ENCODE assay signal across 9 cellular contexts in genomic region chr19:38270587-38271167, GRCh38. TPM values are rescaled to one million over a fixed set of nuclear protein-coding genes. Genes with fewer than 3 reads are reported as not detected.
DNase-seq lines count a peak whose midpoint lies in the region; ATAC-seq, FAIRE-seq and TF ChIP-seq lines count a peak whose summit lies in the region.
"Had no signal": no experiment of that assay in that cellular context is flagged by ENCODE, and none has a peak within 500 bp of the region (broad histone marks: within the 10 kb centered on the region; RNA-seq: fewer than 3 reads in every experiment).

No MANE protein-coding gene starts in this region.

- no peaks in the 10 kb centered on the region for H3K9me3 ChIP-seq in GM23248 (ENCODE audit: low read depth)

- in situ Hi-C loops in GM23248 (cut with MboI): no loop called here

- H3K9me2 ChIP-seq in GM23248 (ENCODE audit: insufficient read depth): no peaks in the 10 kb centered on the region

- peak; percentile 18 for FAIRE-seq in bronchial epithelial cell (lab: Jason Lieb, UNC)

- 36 to 42% methylated on average over 5 of the region's 5 CpGs for WGBS in GM23248 (ENCODE audit: low coverage in 1 of 2, low lambda C conversion rate in 2 of 2, missing lambda C conversion rate in 2 of 2), 2 experiments

- H3K27me3 ChIP-seq in GM23248 (replicated peaks; ENCODE audit: insufficient read depth) (no peaks in the 10 kb centered on the region), bronchial epithelial cell (ENCODE audit: control insufficient read depth, insufficient read depth, low read length) (no peaks in the 10 kb centered on the region)

- DNase-seq in GM23248: peak; percentile 87
- peak; percentile 88 for DNase-seq in NCI-H2227 treated with DMSO at 0.1 percent for 48 hours (lab: John Stamatoyannopoulos, UW)
- no peak for DNase-seq in bronchial epithelial cell (ENCODE audit: low read depth)
- DNase-seq in renal cortical epithelial cell (ENCODE audit: low read depth): peak; percentile 41
- no peak for DNase-seq in iPS-NIHi7 (ENCODE audit: extremely low spot score)
- no peak for DNase-seq in SW 1271 (lab: John Stamatoyannopoulos, UW)
- DNase-seq: aorta; NK-92 treated with Interleukin-12 subunit alpha and Interleukin-12 subunit beta, amount 100 ng/mL, for 24 hours had no signal

- H2AFZ ChIP-seq in GM23248: 0 out of 2 replicates have a peak overlapping the region, but pooled peaks have one; percentile 10

- peak overlapping the region; percentile 35 for H3K4me2 ChIP-seq in GM23248 (ENCODE audit: unreplicated experiment)

- H3F3A ChIP-seq in GM23248 (ENCODE audit: insufficient read depth): peaks cover 16% of the 10 kb centered on the region; the same call in 1 of the 2 replicates

- H3K4me1 ChIP-seq in GM23248 (ENCODE audit: insufficient read depth): peaks cover 35% of the 10 kb centered on the region

- H3K27ac ChIP-seq in GM23248: peak overlapping the region; percentile 47

- ATAC-seq in HG03196 (IDR thresholded peaks at IDR 0.05; ENCODE audit: unreplicated experiment): no peak

- no peak overlapping the region for H3K9ac ChIP-seq in GM23248

- H3K4me3 ChIP-seq in GM23248 (no peak overlapping the region), bronchial epithelial cell (ENCODE audit: low read depth, low read length) (no peak overlapping the region)

- no peaks in the 10 kb centered on the region for H3K79me2 ChIP-seq in GM23248 (ENCODE audit: insufficient read depth)

- TF ChIP-seq CTCF in bronchial epithelial cell (IDR thresholded peaks at IDR 0.05; ENCODE audit: insufficient read depth, low read length, severe bottlenecking): no peak

- no peaks in the 10 kb centered on the region for H3K36me3 ChIP-seq in GM23248 (ENCODE audit: low read depth)
- H3K36me3 ChIP-seq in bronchial epithelial cell (ENCODE audit: control insufficient read depth, insufficient read depth, low read length): peaks cover 9% of the 10 kb centered on the region

- H4K20me1 ChIP-seq in GM23248 (ENCODE audit: insufficient read depth): no peaks in the 10 kb centered on the region

RNA-seq across cellular contexts. Expression of gene SPINT2, which starts 6.3 kb away (rescaled TPM):
- 3.2 and 9.5 TPM in 2 replicates for total RNA-seq in GM23248 (2014; rRNA removed; shearing (Covaris generic))
- 9.3 and 9.8 TPM in 2 replicates for polyA plus RNA-seq in GM23248 (2016; fragmentation: Nextera tagmentation; extraction: Ambion mirVana)
- 1,057 and 1,682 TPM in 2 replicates for total RNA-seq in bronchial epithelial cell
- total RNA-seq in renal cortical epithelial cell: 535 and 1,121 TPM in 2 replicates

RNA-seq across cellular contexts. Expression of gene PPP1R14A, which starts 14.5 kb away (rescaled TPM):
- 0.65 TPM in 1 of 2 replicates, not detected in the other for total RNA-seq in GM23248 (2014; rRNA removed; shearing (Covaris generic))
- polyA plus RNA-seq in GM23248 (2016; fragmentation: Nextera tagmentation; extraction: Ambion mirVana): 4.0 and 5.3 TPM in 2 replicates
- total RNA-seq in bronchial epithelial cell (0.38 and 1.6 TPM in 2 replicates), renal cortical epithelial cell (0.75 and 4.5 TPM in 2 replicates)

RNA-seq across cellular contexts. Expression of gene C19orf33, which starts 33.4 kb away (rescaled TPM):
- not detected in 2 replicates for total RNA-seq in GM23248 (2014; rRNA removed; shearing (Covaris generic))
- polyA plus RNA-seq in GM23248 (2016; fragmentation: Nextera tagmentation; extraction: Ambion mirVana): not detected in 2 replicates
- 266 and 612 TPM in 2 replicates for total RNA-seq in bronchial epithelial cell
- 1.7 and 148 TPM in 2 replicates for total RNA-seq in renal cortical epithelial cell

RNA-seq across cellular contexts. Expression of gene YIF1B, which starts 45.1 kb away (rescaled TPM):
- total RNA-seq in GM23248 (2014; rRNA removed; shearing (Covaris generic)): 143 and 162 TPM in 2 replicates
- 191 and 199 TPM in 2 replicates for polyA plus RNA-seq in GM23248 (2016; fragmentation: Nextera tagmentation; extraction: Ambion mirVana)
- total RNA-seq in bronchial epithelial cell: 30.0 and 51.5 TPM in 2 replicates
- 51.3 and 72.8 TPM in 2 replicates for total RNA-seq in renal cortical epithelial cell

RNA-seq across cellular contexts. Expression of gene DPF1, which starts 46.7 kb away (rescaled TPM):
- total RNA-seq in GM23248 (2014; rRNA removed; shearing (Covaris generic)): 2.4 and 5.2 TPM in 2 replicates
- polyA plus RNA-seq in GM23248 (2016; fragmentation: Nextera tagmentation; extraction: Ambion mirVana): 1.5 and 2.3 TPM in 2 replicates
- total RNA-seq in bronchial epithelial cell (0.13 TPM in 1 of 2 replicates, not detected in the other), renal cortical epithelial cell (0.10 TPM in 1 of 2 replicates, not detected in the other)

Comparison
In these comparisons a context has a peak if more than half of its experiments do, and no peak if none do; other contexts are left out.
1. DNase-seq: peak in GM23248 (single experiment), NCI-H2227 treated with DMSO at 0.1 percent for 48 hours (single experiment) and renal cortical epithelial cell (single experiment); none in bronchial epithelial cell (single experiment), iPS-NIHi7 (single experiment) and SW 1271 (0 of 2).
2. RNA of gene SPINT2, which starts 6.3 kb away (total RNA-seq): 1,057 to 1,682 TPM in bronchial epithelial cell and 535 to 1,121 TPM in renal cortical epithelial cell; 3.2 to 9.5 TPM in GM23248; every median in the first group is over 10 times any median in the second.